In the genomic region with DNA sequence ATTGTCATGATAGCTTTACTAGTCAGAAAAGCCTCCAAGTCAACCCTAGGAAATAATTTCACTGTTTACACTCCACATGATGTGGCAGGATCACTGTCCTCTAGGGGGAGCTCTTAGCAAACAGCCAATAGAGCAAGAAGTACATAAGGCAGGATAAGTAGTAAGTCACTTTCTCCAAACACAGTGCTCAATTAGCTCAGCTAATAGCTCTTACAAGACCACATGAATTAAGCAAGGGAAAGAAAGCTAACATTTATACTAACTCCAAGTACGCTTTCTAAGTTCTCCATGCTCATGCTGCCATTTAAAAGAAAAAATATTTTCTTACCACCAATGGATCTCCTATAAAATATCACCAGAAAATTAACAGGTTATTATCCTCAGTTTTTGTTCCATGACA, we compare ENCODE assay signal across 8 cellular contexts.
DNase-seq lines count a peak whose midpoint lies in the region; ATAC-seq and TF ChIP-seq lines count a peak whose summit lies in the region.

No MANE protein-coding gene starts in this region.

- H3K27me3 Mint-ChIP-seq in activated CD4-positive, alpha-beta T cell treated with anti-CD3 and anti-CD28 coated beads, Interleukin-2, amount 10 ng/mL, durations not matched to agents 24 days and 14 days, result peaks cover 41% of the 10 kb centered on the region
- no peaks in the 10 kb centered on the region for H3K27me3 Mint-ChIP-seq in osteocyte (ENCODE audit: unreplicated experiment)

- H3K36me3 Mint-ChIP-seq in activated CD4-positive, alpha-beta T cell treated with anti-CD3 and anti-CD28 coated beads, Interleukin-2, amount 10 ng/mL, durations not matched to agents 24 days and 14 days (ENCODE audit: low read depth), result no peaks in the 10 kb centered on the region
- H3K36me3 Mint-ChIP-seq in osteocyte (ENCODE audit: unreplicated experiment), result no peaks in the 10 kb centered on the region

- H3K4me1 Mint-ChIP-seq in activated CD4-positive, alpha-beta T cell treated with anti-CD3 and anti-CD28 coated beads, Interleukin-2, amount 10 ng/mL, durations not matched to agents 24 days and 14 days, result no peaks in the 10 kb centered on the region
- no peaks in the 10 kb centered on the region for H3K4me1 Mint-ChIP-seq in osteocyte (ENCODE audit: unreplicated experiment)

- intact Hi-C loops in activated CD4-positive, alpha-beta T cell treated with anti-CD3 and anti-CD28 coated beads, Interleukin-2, amount 10 ng/mL, durations not matched to agents 24 days and 14 days (cut with micrococcal nuclease), result loop anchor here (5.0 to 10.0 kb wide), 3 partner anchors 374 to 737 kb away; no protein-coding TSS in a partner anchor

- ATAC-seq in HG02840 (IDR thresholded peaks at IDR 0.05; ENCODE audit: low FRiP score, unreplicated experiment) (no peak), GM18870 (IDR thresholded peaks at IDR 0.05; ENCODE audit: unreplicated experiment) (no peak)

- no peak overlapping the region for H3K27ac Mint-ChIP-seq in activated CD4-positive, alpha-beta T cell treated with anti-CD3 and anti-CD28 coated beads, Interleukin-2, amount 10 ng/mL, durations not matched to agents 24 days and 14 days
- no peak overlapping the region for H3K27ac Mint-ChIP-seq in osteocyte (ENCODE audit: unreplicated experiment)

- no peak for TF ChIP-seq POLR2A in erythroblast (IDR thresholded peaks at IDR 0.05; ENCODE audit: low read length)

- H3K4me3 Mint-ChIP-seq in activated CD4-positive, alpha-beta T cell treated with anti-CD3 and anti-CD28 coated beads, Interleukin-2, amount 10 ng/mL, durations not matched to agents 24 days and 14 days, result no peak overlapping the region
- H3K4me3 Mint-ChIP-seq in osteocyte (ENCODE audit: unreplicated experiment), result no peak overlapping the region

- peak; percentile 15 for DNase-seq in CMK (ENCODE audit: low read depth)
- DNase-seq in H4 (ENCODE audit: low spot score), result peak; percentile 32
- DNase-seq in NCI-H510A (lab: John Stamatoyannopoulos, UW), result peak; percentile 9
- DNase-seq in activated CD4-positive, alpha-beta T cell treated with anti-CD3 and anti-CD28 coated beads, Interleukin-2, amount 10 ng/mL, durations not matched to agents 24 days and 14 days, result peak; percentile 89
- DNase-seq in erythroblast (lab: John Stamatoyannopoulos, UW), result peak; percentile 56 to 78
- no peak for DNase-seq in osteocyte (ENCODE audit: extremely low spot score, unreplicated experiment)

- peak; percentile 73 for TF ChIP-seq CTCF in osteocyte (IDR thresholded peaks at IDR 0.05)

- no peaks in the 10 kb centered on the region for H3K9me3 Mint-ChIP-seq in activated CD4-positive, alpha-beta T cell treated with anti-CD3 and anti-CD28 coated beads, Interleukin-2, amount 10 ng/mL, durations not matched to agents 24 days and 14 days
- peaks cover 4% of the 10 kb centered on the region for H3K9me3 Mint-ChIP-seq in osteocyte (ENCODE audit: unreplicated experiment)
